In the genomic region with DNA sequence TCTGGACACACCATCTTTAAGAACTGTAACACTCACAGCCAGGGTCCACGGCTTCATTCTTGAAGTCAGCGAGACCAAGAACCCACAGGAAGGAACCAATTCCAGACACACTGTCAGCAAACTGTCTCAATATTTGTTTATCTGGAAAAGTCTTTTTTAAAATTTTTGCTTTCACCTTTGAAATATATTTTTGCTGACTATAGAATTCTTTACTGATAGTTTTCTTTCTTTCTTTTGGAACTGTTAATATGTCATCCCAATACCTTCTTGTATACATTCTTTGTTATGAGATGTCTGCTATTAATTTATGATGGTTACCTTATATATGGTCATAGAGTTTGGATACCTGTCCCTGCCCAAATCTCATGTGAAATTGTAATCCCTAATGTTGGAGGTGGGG, we compare ENCODE assay signal across 9 cellular contexts.
"Had no signal": no experiment of that assay in that cellular context is flagged by ENCODE, and none has a peak within 500 bp of the region (broad histone marks: within the 10 kb centered on the region; RNA-seq: fewer than 3 reads in every experiment).

No MANE protein-coding gene starts in this region.

- H3K27ac ChIP-seq: KMS-11 had no signal

- H2AFZ ChIP-seq: GM23338 had no signal

- DNase-seq: H9, HCEC 1CT, Karpas-422, KBM-7 had no signal

- H3K4me3 ChIP-seq: GM23338 had no signal

- H3K9ac ChIP-seq: KMS-11 had no signal

- FAIRE-seq: H1, H54, HTR-8/SVneo had no signal

- H3K4me2 ChIP-seq: GM23338, KMS-11 had no signal

- ATAC-seq: GM23338 had no signal
